ENCODE assay signal across 2 cellular contexts in genomic region chr10:94358480-94358879, GRCh38.
TF ChIP-seq lines count a peak whose summit lies in the region.

No MANE protein-coding gene starts in this region.

TF ChIP-seq in IMR-90, 13 proteins besides CTCF, POLR2A, EP300 and RAD21:
- TF ChIP-seq FOS (IDR thresholded peaks at IDR 0.05; ENCODE audit: low read depth, low read length) = 0 out of 2 replicates have a peak, but pooled peaks have one; percentile 23
- no peak for TF ChIP-seq CEBPB (IDR thresholded peaks at IDR 0.05; ENCODE audit: low read depth, low read length)
- no peak for TF ChIP-seq SMC3 (IDR thresholded peaks at IDR 0.05; ENCODE audit: low read depth, low read length)
TF ChIP-seq in IMR-90: peak in this region for 1.

TF ChIP-seq in GM23338, 12 proteins besides CTCF, POLR2A, EP300 and RAD21:
- TF ChIP-seq EZH2phosphoT487 (IDR thresholded peaks at IDR 0.05; ENCODE audit: unreplicated experiment) (no peak), EZH2 (IDR thresholded peaks at IDR 0.05; ENCODE audit: low read depth, unreplicated experiment) (no peak), ZNF331 (CRISPR knock-in tag; IDR thresholded peaks at IDR 0.05; ENCODE audit: low read depth) (no peak), JUNB (IDR thresholded peaks at IDR 0.05; ENCODE audit: unreplicated experiment) (no peak), NANOG (IDR thresholded peaks at IDR 0.05; ENCODE audit: borderline replicate concordance) (no peak), ZNF462 (CRISPR knock-in tag; IDR thresholded peaks at IDR 0.05) (no peak), STAT1 (IDR thresholded peaks at IDR 0.05; ENCODE audit: unreplicated experiment) (no peak), CREB1 (CRISPR knock-in tag; IDR thresholded peaks at IDR 0.05; ENCODE audit: low read depth) (no peak), ZNF114 (CRISPR knock-in tag; IDR thresholded peaks at IDR 0.05) (no peak)
- TF ChIP-seq, protein P1, sequence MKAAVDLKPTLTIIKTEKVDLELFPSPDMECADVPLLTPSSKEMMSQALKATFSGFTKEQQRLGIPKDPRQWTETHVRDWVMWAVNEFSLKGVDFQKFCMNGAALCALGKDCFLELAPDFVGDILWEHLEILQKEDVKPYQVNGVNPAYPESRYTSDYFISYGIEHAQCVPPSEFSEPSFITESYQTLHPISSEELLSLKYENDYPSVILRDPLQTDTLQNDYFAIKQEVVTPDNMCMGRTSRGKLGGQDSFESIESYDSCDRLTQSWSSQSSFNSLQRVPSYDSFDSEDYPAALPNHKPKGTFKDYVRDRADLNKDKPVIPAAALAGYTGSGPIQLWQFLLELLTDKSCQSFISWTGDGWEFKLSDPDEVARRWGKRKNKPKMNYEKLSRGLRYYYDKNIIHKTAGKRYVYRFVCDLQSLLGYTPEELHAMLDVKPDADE (IDR thresholded peaks at IDR 0.05) = no peak
- TF ChIP-seq, protein P2, sequence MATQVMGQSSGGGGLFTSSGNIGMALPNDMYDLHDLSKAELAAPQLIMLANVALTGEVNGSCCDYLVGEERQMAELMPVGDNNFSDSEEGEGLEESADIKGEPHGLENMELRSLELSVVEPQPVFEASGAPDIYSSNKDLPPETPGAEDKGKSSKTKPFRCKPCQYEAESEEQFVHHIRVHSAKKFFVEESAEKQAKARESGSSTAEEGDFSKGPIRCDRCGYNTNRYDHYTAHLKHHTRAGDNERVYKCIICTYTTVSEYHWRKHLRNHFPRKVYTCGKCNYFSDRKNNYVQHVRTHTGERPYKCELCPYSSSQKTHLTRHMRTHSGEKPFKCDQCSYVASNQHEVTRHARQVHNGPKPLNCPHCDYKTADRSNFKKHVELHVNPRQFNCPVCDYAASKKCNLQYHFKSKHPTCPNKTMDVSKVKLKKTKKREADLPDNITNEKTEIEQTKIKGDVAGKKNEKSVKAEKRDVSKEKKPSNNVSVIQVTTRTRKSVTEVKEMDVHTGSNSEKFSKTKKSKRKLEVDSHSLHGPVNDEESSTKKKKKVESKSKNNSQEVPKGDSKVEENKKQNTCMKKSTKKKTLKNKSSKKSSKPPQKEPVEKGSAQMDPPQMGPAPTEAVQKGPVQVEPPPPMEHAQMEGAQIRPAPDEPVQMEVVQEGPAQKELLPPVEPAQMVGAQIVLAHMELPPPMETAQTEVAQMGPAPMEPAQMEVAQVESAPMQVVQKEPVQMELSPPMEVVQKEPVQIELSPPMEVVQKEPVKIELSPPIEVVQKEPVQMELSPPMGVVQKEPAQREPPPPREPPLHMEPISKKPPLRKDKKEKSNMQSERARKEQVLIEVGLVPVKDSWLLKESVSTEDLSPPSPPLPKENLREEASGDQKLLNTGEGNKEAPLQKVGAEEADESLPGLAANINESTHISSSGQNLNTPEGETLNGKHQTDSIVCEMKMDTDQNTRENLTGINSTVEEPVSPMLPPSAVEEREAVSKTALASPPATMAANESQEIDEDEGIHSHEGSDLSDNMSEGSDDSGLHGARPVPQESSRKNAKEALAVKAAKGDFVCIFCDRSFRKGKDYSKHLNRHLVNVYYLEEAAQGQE (IDR thresholded peaks at IDR 0.05; ENCODE audit: unreplicated experiment) = no peak
TF ChIP-seq in GM23338: peak in this region for 0.
